ENCODE assay signal across 10 cellular contexts in genomic region chr13:24684600-24684998, GRCh38. TPM values are rescaled to one million over a fixed set of nuclear protein-coding genes. Genes with fewer than 3 reads are reported as not detected.
A peak's percentile ranks its signal among the peaks of the same experiment; 100 is the strongest.
DNase-seq lines count a peak whose midpoint lies in the region; ATAC-seq and TF ChIP-seq lines count a peak whose summit lies in the region.
"Had no signal": no experiment of that assay in that cellular context is flagged by ENCODE, and none has a peak within 500 bp of the region (broad histone marks: within the 10 kb centered on the region; RNA-seq: fewer than 3 reads in every experiment).

No MANE protein-coding gene starts in this region.

- H3K9me3 ChIP-seq in lower lobe of right lung, result no peaks in the 10 kb centered on the region
- H3K9me3 ChIP-seq: stomach had no signal

- CTCF ChIA-PET in T-cell (lab: Charles Lee), result interaction anchor here in 1 of 2 donors (1.7 kb wide), 1 partner anchor 9 kb away, joined by 5 read pairs; no protein-coding TSS in a partner anchor

- H3K27ac Mint-ChIP-seq in T-cell, result peak overlapping the region in 1 of 2 donors; percentile 12

- H3K27ac ChIP-seq in lower lobe of right lung, result no peak overlapping the region
- H3K27ac ChIP-seq: stomach had no signal

- H3K4me3 Mint-ChIP-seq in T-cell, result peak overlapping the region in 2 of 3 donors; percentile 11 to 61

- POLR2A ChIA-PET in T-cell (lab: Charles Lee), result no interaction called here

- peaks cover 15 to 41% of the 10 kb centered on the region in 2 donors for H3K27me3 Mint-ChIP-seq in T-cell

- H3K9me3 Mint-ChIP-seq in T-cell, result no peaks in the 10 kb centered on the region

- H3K4me1 Mint-ChIP-seq in T-cell, result peaks cover 30 to 34% (median 33%) of the 10 kb centered on the region in 3 donors

- H3K4me1 ChIP-seq in lower lobe of right lung, result peaks cover 12% of the 10 kb centered on the region

- intact Hi-C loops in lower lobe of right lung (cut with DNase I), result no loop called here

- H3K36me3 Mint-ChIP-seq in T-cell, result no peaks in the 10 kb centered on the region

- H3K4me3 ChIP-seq in lower lobe of right lung, result no peak overlapping the region
- H3K4me3 ChIP-seq: stomach had no signal

- ATAC-seq in GM21529 (IDR thresholded peaks at IDR 0.05; ENCODE audit: unreplicated experiment) (peak; percentile 55), T-cell (replicated peaks in 1 of 4) (peak in 3 of 4 experiments; percentile 48 to 65 (median 51)), lower lobe of right lung (no peak), GM21576 (IDR thresholded peaks at IDR 0.05; ENCODE audit: unreplicated experiment) (no peak)

- no peak for TF ChIP-seq CTCF in lower lobe of right lung (IDR thresholded peaks at IDR 0.05)

- H3K36me3 ChIP-seq in lower lobe of right lung, result no peaks in the 10 kb centered on the region
- H3K36me3 ChIP-seq: stomach had no signal

- peak; percentile 71 for DNase-seq in COLO829 (ENCODE audit: low spot score)
- DNase-seq in T-cell, result peak in 12 of 34 experiments; percentile 3 to 28 (median 14)
- DNase-seq in hippocampal formation (lab: John Stamatoyannopoulos, UW), result peak; percentile 9 to 11
- no peak for DNase-seq in EL
- DNase-seq in NCI-H2029 (lab: John Stamatoyannopoulos, UW), result no peak
- DNase-seq in lower lobe of right lung, result no peak

- H3K27me3 ChIP-seq in lower lobe of right lung (ENCODE audit: low read depth), result peaks cover 20% of the 10 kb centered on the region

RNA-seq across cellular contexts. Expression of gene ATP12A, which starts 4.4 kb away (rescaled TPM):
- total RNA-seq in T-cell (not detected), lower lobe of right lung (1.3 TPM)
- total RNA-seq: cardiac septum, stomach had no signal

Comparison
In these comparisons a context has a peak if more than half of its experiments do, and no peak if none do; other contexts are left out.
1. DNase-seq: peak in COLO829 (single experiment) and hippocampal formation (2 of 2); none in EL (single experiment), NCI-H2029 (single experiment) and lower lobe of right lung (single experiment).
2. ATAC-seq: peak in GM21529 (single experiment) and T-cell (3 of 4); none in lower lobe of right lung (0 of 2) and GM21576 (single experiment).